ENCODE assay signal across 29 cellular contexts in the genomic region with DNA sequence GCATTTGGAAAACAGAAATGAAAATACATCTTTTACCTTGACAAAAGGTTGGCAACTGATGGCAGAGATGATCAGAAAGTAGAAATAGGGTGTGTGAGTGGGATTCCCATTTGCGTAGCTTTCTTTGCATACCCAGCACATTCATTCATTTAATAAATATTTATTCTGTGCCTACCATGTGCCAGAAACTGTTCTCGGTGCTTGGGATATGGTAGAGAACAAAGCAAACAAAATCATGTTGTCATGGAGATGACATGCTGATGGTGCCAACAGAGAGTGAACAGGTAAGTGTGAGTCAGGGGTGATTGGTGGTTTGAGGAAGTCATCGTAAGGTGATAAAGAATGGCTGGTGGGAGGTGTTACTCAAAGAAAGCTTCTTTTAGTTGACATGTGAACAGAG. TPM values are rescaled to one million over a fixed set of nuclear protein-coding genes. Genes with fewer than 3 reads are reported as not detected.
A peak's percentile ranks its signal among the peaks of the same experiment; 100 is the strongest.
DNase-seq lines count a peak whose midpoint lies in the region; ATAC-seq and TF ChIP-seq lines count a peak whose summit lies in the region.
"Had no signal": no experiment of that assay in that cellular context is flagged by ENCODE, and none has a peak within 500 bp of the region (broad histone marks: within the 10 kb centered on the region; RNA-seq: fewer than 3 reads in every experiment).

No MANE protein-coding gene starts in this region.

- H3K27ac ChIP-seq in VCaP (peak overlapping the region; percentile 16; the same call in 1 of the 2 replicates), foreskin keratinocyte (no peak overlapping the region), sigmoid colon (peak overlapping the region; percentile 23 to 92 (median 54))
- H3K27ac ChIP-seq: adrenal gland, BLaER1, right lobe of liver, SJSA1, tibial nerve had no signal

- peak; percentile 95 for ATAC-seq in foreskin keratinocyte
- ATAC-seq in GM19324 (IDR thresholded peaks at IDR 0.05; ENCODE audit: low FRiP score, unreplicated experiment) = no peak
- no peak for ATAC-seq in left colon
- ATAC-seq: activated T-helper 17 cell treated with anti-CD3 and anti-CD28 coated beads, Interleukin-2, amount 50 U/mL, for 72 hours; K562; left lobe of liver; right lobe of liver had no signal

- 37 to 78% methylated on average over 3 of the region's 3 CpGs for WGBS in sigmoid colon, 2 donors

- no peak overlapping the region for H3K4me3 ChIP-seq in sigmoid colon
- H3K4me3 ChIP-seq: adrenal gland, BLaER1, K562, right lobe of liver, SJSA1, tibial nerve had no signal

- TF ChIP-seq EP300 in sigmoid colon (IDR thresholded peaks at IDR 0.05) = no peak

- intact Hi-C loops in sigmoid colon (cut with DNase I) (no loop called here), left colon (cut with DNase I, micrococcal nuclease) (no loop called here)

- TF ChIP-seq POLR2A in sigmoid colon (IDR thresholded peaks at IDR 0.05) = no peak

- DNase-seq in NCI-H526 treated with DMSO at 0.1 percent for 48 hours (lab: John Stamatoyannopoulos, UW) (peak; percentile 37), foreskin keratinocyte (peak; percentile 44 to 60), sigmoid colon (no peak), NCI-H1417 treated with DMSO at 0.1 percent for 48 hours (lab: John Stamatoyannopoulos, UW) (no peak), left colon (no peak)
- DNase-seq: activated CD4-positive, alpha-beta T cell treated with anti-CD3 and anti-CD28 coated beads for 48 hours; activated naive CD4-positive, alpha-beta T cell treated with anti-CD3 and anti-CD28 coated beads, Interleukin-2, amount 10 ng/mL, durations not matched to agents 7 days and 5 days; adrenal gland; cerebellar nuclear complex; DMS79 treated with DMSO at 0.1 percent for 48 hours; GDM1; GOT3; hypothalamus; mesenchymal stem cell; NCI-H1092 treated with DMSO at 0.1 percent for 48 hours; NCI-H187 treated with DMSO at 0.1 percent for 48 hours; NCI-H524 treated with DMSO at 0.1 percent for 48 hours; right lobe of liver; stimulated activated CD8-positive, alpha-beta memory T cell treated with anti-CD3 and anti-CD28 coated beads, Interleukin-4, amount 100 ng/mL, for 48 hours; T-helper 9 cell had no signal

- TF ChIP-seq CTCF in VCaP (conservative IDR thresholded peaks at IDR 0.05) = no peak
- TF ChIP-seq CTCF in foreskin keratinocyte (conservative IDR thresholded peaks at IDR 0.05) = no peak
- TF ChIP-seq CTCF in sigmoid colon (IDR thresholded peaks at IDR 0.05) = no peak

- H3K27me3 ChIP-seq in foreskin keratinocyte (peaks cover 2% of the 10 kb centered on the region), sigmoid colon (no peaks in the 10 kb centered on the region)
- H3K27me3 ChIP-seq: adrenal gland, BLaER1, right lobe of liver, SJSA1, tibial nerve had no signal

- H3K4me1 ChIP-seq in foreskin keratinocyte (no peaks in the 10 kb centered on the region), sigmoid colon (peaks cover 0 to 25% (median 22%) of the 10 kb centered on the region in 4 donors)
- H3K4me1 ChIP-seq: BLaER1, right lobe of liver, SJSA1, tibial nerve had no signal

- no peaks in the 10 kb centered on the region for H3K36me3 ChIP-seq in sigmoid colon
- H3K36me3 ChIP-seq: adrenal gland, BLaER1, right lobe of liver, SJSA1, tibial nerve had no signal

- no peaks in the 10 kb centered on the region for H3K9me3 ChIP-seq in sigmoid colon
- H3K9me3 ChIP-seq: adrenal gland, BLaER1, right lobe of liver, SJSA1, tibial nerve had no signal

RNA-seq across cellular contexts. Expression of a gene that starts 45.4 kb away (rescaled TPM):
- total RNA-seq in foreskin keratinocyte = not detected in 2 replicates
- polyA plus RNA-seq in foreskin keratinocyte = not detected in 2 replicates
- 10 to 100 TPM; 36.0 to 85.3 (median 66.8) TPM for total RNA-seq in sigmoid colon
- polyA plus RNA-seq in sigmoid colon = 1 to 10 TPM; 1.2 to 4.7 (median 2.4) TPM
- total RNA-seq in left colon = 10 to 100 TPM; 13.3 to 17.9 TPM
- total RNA-seq: activated T-helper 17 cell treated with anti-CD3 and anti-CD28 coated beads, Interleukin-2, amount 50 U/mL, for 72 hours; K562; myocyte; SJSA1 had no signal

Comparison
In these comparisons a context has a peak if more than half of its experiments do, and no peak if none do; other contexts are left out.
1. DNase-seq: peak in NCI-H526 treated with DMSO at 0.1 percent for 48 hours (single experiment) and foreskin keratinocyte (2 of 2); none in sigmoid colon (single experiment), NCI-H1417 treated with DMSO at 0.1 percent for 48 hours (single experiment) and left colon (0 of 2).
2. RNA of a gene that starts 45.4 kb away (total RNA-seq): 36.0 to 85.3 TPM in sigmoid colon and 13.3 to 17.9 TPM in left colon; not detected in foreskin keratinocyte; every median in the first group is over 10 times any median in the second.